In the genomic region with DNA sequence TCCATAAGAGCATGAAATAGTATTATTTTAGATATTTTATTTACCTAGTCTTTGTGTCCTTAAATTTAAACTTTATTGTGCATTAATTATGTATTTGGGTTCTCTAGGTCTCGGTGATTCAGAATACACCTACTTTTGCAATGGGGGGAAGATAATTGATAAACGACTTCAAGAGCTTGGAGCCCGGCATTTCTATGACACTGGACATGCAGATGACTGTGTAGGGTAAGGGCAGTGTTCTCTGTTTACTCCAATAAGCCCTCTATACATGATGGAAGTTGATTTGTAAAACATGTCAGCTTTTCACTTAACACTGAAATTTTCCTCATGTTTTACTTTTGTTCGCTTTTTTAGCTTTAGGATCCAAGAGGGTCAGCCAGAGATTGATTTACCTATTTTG, we compare ENCODE assay signal across 31 cellular contexts. TPM values are rescaled to one million over a fixed set of nuclear protein-coding genes. Genes with fewer than 3 reads are reported as not detected.
"Had no signal": no experiment of that assay in that cellular context is flagged by ENCODE, and none has a peak within 500 bp of the region (broad histone marks: within the 10 kb centered on the region; RNA-seq: fewer than 3 reads in every experiment).

No MANE protein-coding gene starts in this region.

- H3K27ac Mint-ChIP-seq: dendritic cell treated with granulocyte-macrophage colony-stimulating factor and Interleukin-4, amounts not matched to agents 40 ng/mL and 50 ng/mL, for 4 days; endodermal cell; mesothelial cell of epicardium had no signal

- H3K4me3 ChIP-seq: colonic mucosa, esophagus squamous epithelium, gastrocnemius medialis, heart right ventricle, lower lobe of right lung, mucosa of descending colon had no signal

- H3K27me3 Mint-ChIP-seq: dendritic cell treated with granulocyte-macrophage colony-stimulating factor and Interleukin-4, amounts not matched to agents 40 ng/mL and 50 ng/mL, for 4 days; effector memory CD8-positive, alpha-beta T cell had no signal

- H3K4me3 Mint-ChIP-seq: dendritic cell treated with granulocyte-macrophage colony-stimulating factor and Interleukin-4, amounts not matched to agents 40 ng/mL and 50 ng/mL, for 4 days; effector memory CD8-positive, alpha-beta T cell; endodermal cell; mesothelial cell of epicardium had no signal

- H3K27ac ChIP-seq: colonic mucosa, epithelial cell of prostate, esophagus squamous epithelium, gastrocnemius medialis, heart right ventricle, lower lobe of right lung had no signal

- H3K9me3 ChIP-seq: colonic mucosa, esophagus squamous epithelium, gastrocnemius medialis, heart right ventricle, lower lobe of right lung, mucosa of descending colon had no signal

- DNase-seq: colonic mucosa; cortex of kidney; effector CD8-positive, alpha-beta T cell; effector memory CD8-positive, alpha-beta T cell; endodermal cell; erythroblast; esophagus squamous epithelium; foreskin fibroblast; foreskin melanocyte; gastrocnemius medialis; glutamatergic neuron; head of caudate nucleus; heart right ventricle; hippocampal formation; kidney; kidney glomerular epithelial cell; left colon; left ventricle myocardium superior; lower lobe of right lung; mesenchymal stem cell; mucosa of descending colon had no signal

- ATAC-seq: effector memory CD8-positive, alpha-beta T cell; esophagus mucosa; gastrocnemius medialis; heart right ventricle; left colon; left lobe of liver; left ventricle myocardium superior; lower lobe of right lung; mucosa of descending colon had no signal

- H3K27me3 ChIP-seq: colonic mucosa, esophagus squamous epithelium, gastrocnemius medialis, heart right ventricle had no signal

- FAIRE-seq: endometrium, islet of Langerhans, kidney had no signal

RNA-seq across cellular contexts. Expression of a gene that starts 24.2 kb away (rescaled TPM):
- total RNA-seq: colonic mucosa, dermis microvascular lymphatic vessel endothelial cell, esophagus mucosa, esophagus squamous epithelium, gastrocnemius medialis, left colon, left ventricle myocardium superior, lung microvascular endothelial cell, mucosa of descending colon, myocyte had no signal
